Comparison of ENCODE assay signal across 27 cellular contexts in genomic region chr17:42629420-42630009, GRCh38. TPM values are rescaled to one million over a fixed set of nuclear protein-coding genes. Genes with fewer than 3 reads are reported as not detected.
DNase-seq lines count a peak whose midpoint lies in the region; ATAC-seq, FAIRE-seq and TF ChIP-seq lines count a peak whose summit lies in the region.
"Had no signal": no experiment of that assay in that cellular context is flagged by ENCODE, and none has a peak within 500 bp of the region (broad histone marks: within the 10 kb centered on the region; RNA-seq: fewer than 3 reads in every experiment).

No MANE protein-coding gene starts in this region.

- no peak for TF ChIP-seq POLR2A in K562 (conservative IDR thresholded peaks at IDR 0.05)
- no peak for TF ChIP-seq POLR2A in heart left ventricle (IDR thresholded peaks at IDR 0.05)

- ATAC-seq in K562, result no peak
- no peak for ATAC-seq in heart left ventricle
- ATAC-seq: activated CD4-positive, CD25-positive, alpha-beta regulatory T cell treated with anti-CD3 and anti-CD28 coated beads, Interleukin-2, amount 50 U/mL, for 24 hours; Panc1; stimulated activated naive CD8-positive, alpha-beta T cell treated with anti-CD3 and anti-CD28 coated beads, Interleukin-15, amount 100 ng/mL, for 72 hours had no signal

- H3K4me1 Mint-ChIP-seq in T-helper 2 cell treated with Interferon-gamma antibody and Interleukin-4, amounts not matched to agents 5 μg/mL and 100 μg/mL, for 36 hours (ENCODE audit: low read depth), result no peaks in the 10 kb centered on the region
- H3K4me1 Mint-ChIP-seq: brain; memory B cell; stimulated activated naive CD8-positive, alpha-beta T cell treated with anti-CD3 and anti-CD28 coated beads, Interleukin-15, amount 100 ng/mL, for 72 hours had no signal

- H3K36me3 ChIP-seq in Loucy (ENCODE audit: insufficient read depth, low read length) (no peaks in the 10 kb centered on the region), K562 (ENCODE audit: control insufficient read depth, insufficient read depth, low read length) (no peaks in the 10 kb centered on the region), hepatocyte (replicated peaks; ENCODE audit: insufficient read depth, low read depth) (no peaks in the 10 kb centered on the region), heart left ventricle (no peaks in the 10 kb centered on the region)
- H3K36me3 ChIP-seq: BLaER1 treated with 17β-estradiol and CSF1 and Interleukin-3, amounts not matched to agents 10 nM and 100 nM; transverse colon had no signal

- peak overlapping the region; percentile 55 for H3K27ac ChIP-seq in K562 (ENCODE audit: extremely low read depth, low read depth, low read length)
- no peak overlapping the region for H3K27ac ChIP-seq in hepatocyte
- no peak overlapping the region for H3K27ac ChIP-seq in heart left ventricle
- H3K27ac ChIP-seq: BLaER1 treated with 17β-estradiol and CSF1 and Interleukin-3, amounts not matched to agents 10 nM and 100 nM; transverse colon had no signal

- H3F3A ChIP-seq in Loucy (ENCODE audit: low read depth), result no peaks in the 10 kb centered on the region

- CTCF ChIA-PET in K562 (lab: Yijun Ruan, JAX; ENCODE audit: low intra/inter-chr PET ratio), result no interaction called here

- WGBS in K562 (ENCODE audit: insufficient coverage, low coverage, missing lambda C conversion rate), result 0% methylated on average over 3 of the region's 3 CpGs
- WGBS in hepatocyte (ENCODE audit: low lambda C conversion rate, missing lambda C conversion rate), result 83% methylated on average over 3 of the region's 3 CpGs
- WGBS in heart left ventricle, 4 donors, result 70 to 79% (median 71%) methylated on average over 3 of the region's 3 CpGs

- TF ChIP-seq RAD21 in K562 (CRISPR knock-in tag; conservative IDR thresholded peaks at IDR 0.05 in 1 of 2, IDR thresholded peaks at IDR 0.05 in 1 of 2), result no peak

- H4K20me1 ChIP-seq in Loucy (ENCODE audit: insufficient read depth, low read length, poor library complexity, severe bottlenecking) (no peaks in the 10 kb centered on the region), K562 (replicated peaks; ENCODE audit: control insufficient read depth, insufficient read depth, low read length) (no peaks in the 10 kb centered on the region), hepatocyte (ENCODE audit: insufficient read depth, poor library complexity, severe bottlenecking) (no peaks in the 10 kb centered on the region)
- H4K20me1 ChIP-seq: BLaER1 treated with 17β-estradiol and CSF1 and Interleukin-3, amounts not matched to agents 10 nM and 100 nM had no signal

- no peaks in the 10 kb centered on the region for H3K36me3 Mint-ChIP-seq in T-helper 2 cell treated with Interferon-gamma antibody and Interleukin-4, amounts not matched to agents 5 μg/mL and 100 μg/mL, for 36 hours (ENCODE audit: low read depth)
- H3K36me3 Mint-ChIP-seq: brain, memory B cell had no signal

- BruUV-seq in K562 (replicated peaks; lab: Mats Ljungman, UMichigan), result no TSS peak

- H3K9me3 Mint-ChIP-seq in T-helper 2 cell treated with Interferon-gamma antibody and Interleukin-4, amounts not matched to agents 5 μg/mL and 100 μg/mL, for 36 hours, result no peaks in the 10 kb centered on the region
- H3K9me3 Mint-ChIP-seq: brain; memory B cell; stimulated activated naive CD8-positive, alpha-beta T cell treated with anti-CD3 and anti-CD28 coated beads, Interleukin-15, amount 100 ng/mL, for 72 hours had no signal

- in situ Hi-C loops in K562 (cut with MboI), result no loop called here

- TF ChIP-seq CTCF in Loucy (conservative IDR thresholded peaks at IDR 0.05; ENCODE audit: low read length), result no peak
- no peak for TF ChIP-seq CTCF in K562 (IDR thresholded peaks at IDR 0.05 in 2 of 3, conservative IDR thresholded peaks at IDR 0.05 in 1 of 3; ENCODE audit: insufficient read depth in 2 of 3, low read depth in 1 of 3, low read length in 3 of 3)
- no peak for TF ChIP-seq CTCF in fibroblast of villous mesenchyme (IDR thresholded peaks at IDR 0.05; ENCODE audit: insufficient read depth, low read depth, low read length)
- no peak for TF ChIP-seq CTCF in hepatocyte (IDR thresholded peaks at IDR 0.05; ENCODE audit: poor library complexity)
- TF ChIP-seq CTCF in heart left ventricle (IDR thresholded peaks at IDR 0.05), result no peak

- H3K9me2 ChIP-seq in Loucy (replicated peaks; ENCODE audit: low read depth, low read length), result no peaks in the 10 kb centered on the region
- H3K9me2 ChIP-seq in hepatocyte (replicated peaks; ENCODE audit: insufficient read depth), result no peaks in the 10 kb centered on the region

- H3K4me1 ChIP-seq in Loucy (ENCODE audit: insufficient read depth, low read length, poor library complexity, severe bottlenecking) (no peaks in the 10 kb centered on the region), K562 (replicated peaks in 1 of 2; ENCODE audit: control insufficient read depth in 2 of 2, insufficient read depth in 2 of 2, low read length in 2 of 2) (peaks cover 38 to 46% of the 10 kb centered on the region in 2 experiments), hepatocyte (ENCODE audit: insufficient read depth) (no peaks in the 10 kb centered on the region), heart left ventricle (no peaks in the 10 kb centered on the region)
- H3K4me1 ChIP-seq: transverse colon had no signal

- no peak overlapping the region for H3K4me3 Mint-ChIP-seq in T-helper 2 cell treated with Interferon-gamma antibody and Interleukin-4, amounts not matched to agents 5 μg/mL and 100 μg/mL, for 36 hours
- H3K4me3 Mint-ChIP-seq: brain; memory B cell; stimulated activated naive CD8-positive, alpha-beta T cell treated with anti-CD3 and anti-CD28 coated beads, Interleukin-15, amount 100 ng/mL, for 72 hours had no signal

- H3K4me2 ChIP-seq in Loucy (ENCODE audit: low read depth, low read length, poor library complexity, severe bottlenecking), result no peak overlapping the region
- H3K4me2 ChIP-seq in K562 (ENCODE audit: insufficient read depth, low read length), result peak overlapping the region; percentile 58
- H3K4me2 ChIP-seq in hepatocyte, result no peak overlapping the region
- H3K4me2 ChIP-seq: BLaER1 treated with 17β-estradiol and CSF1 and Interleukin-3, amounts not matched to agents 10 nM and 100 nM had no signal

- H3K9ac ChIP-seq in Loucy (ENCODE audit: low read depth, low read length, poor library complexity, severe bottlenecking) (no peak overlapping the region), K562 (ENCODE audit: insufficient read depth in 1 of 2, low read depth in 2 of 2, low read length in 2 of 2) (no peak overlapping the region)
- H3K9ac ChIP-seq: BLaER1 treated with 17β-estradiol and CSF1 and Interleukin-3, amounts not matched to agents 10 nM and 100 nM had no signal

- intact Hi-C loops in K562 (cut with micrococcal nuclease) (no loop called here), heart left ventricle (cut with DNase I) (loop anchor here in 1 of 10 donors (10.0 kb wide), 1 partner anchor 525 kb away; no protein-coding TSS in a partner anchor)

- peaks cover 6% of the 10 kb centered on the region for H3K27me3 Mint-ChIP-seq in T-helper 2 cell treated with Interferon-gamma antibody and Interleukin-4, amounts not matched to agents 5 μg/mL and 100 μg/mL, for 36 hours (ENCODE audit: low read depth)

- no peaks in the 10 kb centered on the region for H3K9me1 ChIP-seq in K562 (ENCODE audit: control insufficient read depth, insufficient read depth, low read length)

- no peak overlapping the region for H3K4me3 ChIP-seq in Loucy (ENCODE audit: low read length, poor library complexity, severe bottlenecking)
- no peak overlapping the region for H3K4me3 ChIP-seq in K562
- H3K4me3 ChIP-seq in fibroblast of villous mesenchyme (ENCODE audit: low read depth, low read length), result no peak overlapping the region
- no peak overlapping the region for H3K4me3 ChIP-seq in hepatocyte
- no peak overlapping the region for H3K4me3 ChIP-seq in heart left ventricle
- H3K4me3 ChIP-seq: BLaER1 treated with 17β-estradiol and CSF1 and Interleukin-3, amounts not matched to agents 10 nM and 100 nM; transverse colon had no signal

- POLR2A ChIA-PET in K562 (lab: Yijun Ruan, JAX), result interaction anchor here (0.5 to 1.0 kb wide), 4 partner anchors 17 to 160 kb away, joined by 3 to 4 read pairs (median 3); no protein-coding TSS in a partner anchor

- peak; percentile 85 for TF ChIP-seq EP300 in K562 (IDR thresholded peaks at IDR 0.05; ENCODE audit: low read length)

- H2AFZ ChIP-seq in Loucy (ENCODE audit: low read length) (peak overlapping the region; percentile 67; the same call in 1 of the 2 replicates), K562 (ENCODE audit: low read depth, low read length) (peak overlapping the region; percentile 18; the same call in 1 of the 2 replicates), hepatocyte (no peak overlapping the region)

- H3K9me3 ChIP-seq in Loucy (ENCODE audit: insufficient read depth, low read depth, low read length) (no peaks in the 10 kb centered on the region), K562 (replicated peaks; ENCODE audit: control insufficient read depth, insufficient read depth, low read depth, low read length) (no peaks in the 10 kb centered on the region), hepatocyte (ENCODE audit: low read depth) (no peaks in the 10 kb centered on the region), heart left ventricle (no peaks in the 10 kb centered on the region)
- H3K9me3 ChIP-seq: BLaER1 treated with 17β-estradiol and CSF1 and Interleukin-3, amounts not matched to agents 10 nM and 100 nM; transverse colon had no signal

- no peak overlapping the region for H3K27ac Mint-ChIP-seq in T-helper 2 cell treated with Interferon-gamma antibody and Interleukin-4, amounts not matched to agents 5 μg/mL and 100 μg/mL, for 36 hours
- H3K27ac Mint-ChIP-seq: brain; memory B cell; stimulated activated naive CD8-positive, alpha-beta T cell treated with anti-CD3 and anti-CD28 coated beads, Interleukin-15, amount 100 ng/mL, for 72 hours had no signal

- FAIRE-seq in K562 (lab: Jason Lieb, UNC), result no peak
- FAIRE-seq: frontal cortex had no signal

- DNase-seq in AML-193 (lab: John Stamatoyannopoulos, UW) (peak; percentile 38 to 66), K562 (ENCODE audit: extremely low read depth in 1 of 4, low spot score in 3 of 4) (peak in 1 of 4 experiments; percentile 59), fibroblast of villous mesenchyme (ENCODE audit: low read depth) (peak; percentile 41), CD1c-positive myeloid dendritic cell (ENCODE audit: extremely low spot score) (no peak), hepatocyte (ENCODE audit: low spot score) (no peak), heart left ventricle (no peak)
- no peak for DNase-seq in T-helper 2 cell treated with Interferon-gamma antibody and Interleukin-4, amounts not matched to agents 5 μg/mL and 100 μg/mL, for 36 hours (ENCODE audit: low spot score)
- DNase-seq: activated CD4-positive, alpha-beta T cell treated with anti-CD3 and anti-CD28 coated beads, Interleukin-2, amount 50 U/mL, for 48 hours; activated naive CD4-positive, alpha-beta T cell treated with Interleukin-2 at 50 U/mL for 16 hours; COR-L47; GDM1; H7; hippocampal formation; MM.1S; NCI-H146; NCI-H446; nucleus accumbens; SHP77 treated with DMSO at 0.1 percent for 48 hours; stimulated activated naive CD8-positive, alpha-beta T cell treated with anti-CD3 and anti-CD28 coated beads, Interleukin-15, amount 100 ng/mL, for 72 hours; transverse colon had no signal

- no peaks in the 10 kb centered on the region for H3K79me2 ChIP-seq in Loucy (ENCODE audit: insufficient read depth, low read length)
- no peaks in the 10 kb centered on the region for H3K79me2 ChIP-seq in K562 (ENCODE audit: control insufficient read depth, insufficient read depth, low read length)
- no peaks in the 10 kb centered on the region for H3K79me2 ChIP-seq in hepatocyte

- H3K27me3 ChIP-seq in Loucy (ENCODE audit: insufficient read depth, low read length, poor library complexity, severe bottlenecking), result no peaks in the 10 kb centered on the region
- no peaks in the 10 kb centered on the region for H3K27me3 ChIP-seq in K562 (ENCODE audit: control insufficient read depth in 2 of 2, insufficient read depth in 2 of 2, low read length in 2 of 2)
- H3K27me3 ChIP-seq in hepatocyte, result no peaks in the 10 kb centered on the region
- no peaks in the 10 kb centered on the region for H3K27me3 ChIP-seq in heart left ventricle
- H3K27me3 ChIP-seq: BLaER1 treated with 17β-estradiol and CSF1 and Interleukin-3, amounts not matched to agents 10 nM and 100 nM; transverse colon had no signal

RNA-seq across cellular contexts. Expression of gene TUBG1, which starts 20.0 kb away (rescaled TPM):
- 35.3 and 79.8 TPM in 2 replicates for total RNA-seq in K562 (2011; cell fraction: chromatin; rRNA removed; ENCODE audit: low replicate concordance)
- total RNA-seq in K562 (2011; cell fraction: nucleolus; rRNA removed), result 46.3 and 58.9 TPM in 2 replicates
- 54.0 and 66.2 TPM in 2 replicates for total RNA-seq in K562 (2011; cell fraction: nucleoplasm; rRNA removed)
- 89.5 and 116 TPM in 2 replicates for total RNA-seq in K562 (2014; rRNA removed)
- 33.7 and 40.1 TPM in 2 replicates for total RNA-seq in K562 (2014; rRNA removed; fragmentation: Illumina TruSeq; extraction: Trizol)
- 64.4 and 65.4 TPM in 2 replicates for total RNA-seq in K562 (2015; rRNA removed; fragmentation: Illumina TruSeq; extraction: Trizol)
- 115 and 117 TPM in 2 replicates for total RNA-seq in K562 (2021)
- polyA plus RNA-seq in K562 (2011; rRNA removed), result 46.1 and 46.9 TPM in 2 replicates
- 94.0 and 218 TPM in 2 replicates for polyA plus RNA-seq in K562 (2011; cell fraction: cytosol; rRNA removed)
- 89.8 and 181 TPM in 2 replicates for polyA plus RNA-seq in K562 (2011; cell fraction: nucleus; rRNA removed)
- 117 and 186 TPM in 2 replicates for polyA plus RNA-seq in K562 (2012)
- polyA plus RNA-seq in K562 (2014; fragmentation: Illumina TruSeq; extraction: Trizol), result 147 and 163 TPM in 2 replicates
- polyA plus RNA-seq in K562 (2014; fragmentation: Nextera tagmentation; extraction: Ambion mirVana), result 10 to 100 TPM; 33.1 to 66.0 TPM
- 68.3 and 77.8 TPM in 2 replicates for polyA plus RNA-seq in K562 (2014; rRNA removed)
- 28.6 and 72.5 TPM in 2 replicates for polyA minus RNA-seq in K562 (2011; rRNA and poly(A)+ RNA removed)
- polyA minus RNA-seq in K562 (2011; cell fraction: cytosol; rRNA and poly(A)+ RNA removed), result 53.4 and 81.5 TPM in 2 replicates
- 30.7 and 31.3 TPM in 2 replicates for polyA minus RNA-seq in K562 (2011; cell fraction: nucleus; rRNA and poly(A)+ RNA removed)
- 36.1 and 52.2 TPM in 2 replicates for total RNA-seq in fibroblast of villous mesenchyme
- total RNA-seq in hepatocyte, result 28.7 and 33.7 TPM in 2 replicates
- polyA plus RNA-seq in hepatocyte, result 62.0 and 81.2 TPM in 2 replicates
- total RNA-seq in heart left ventricle, result 10 to 100 TPM; 31.5 to 80.1 (median 49.3) TPM
- 100 to 1,000 TPM in 1 of 2 donors, 10 to 100 TPM in 1; 46.4 to 112 TPM for polyA plus RNA-seq in heart left ventricle

RNA-seq across cellular contexts. Expression of gene RETREG3, which starts 20.3 kb away (rescaled TPM):
- 79.8 and 135 TPM in 2 replicates for total RNA-seq in K562 (2011; cell fraction: chromatin; rRNA removed; ENCODE audit: low replicate concordance)
- 81.9 and 89.6 TPM in 2 replicates for total RNA-seq in K562 (2011; cell fraction: nucleolus; rRNA removed)
- total RNA-seq in K562 (2011; cell fraction: nucleoplasm; rRNA removed), result 93.5 and 119 TPM in 2 replicates
- 16.9 and 23.5 TPM in 2 replicates for total RNA-seq in K562 (2014; rRNA removed)
- 25.6 and 26.4 TPM in 2 replicates for total RNA-seq in K562 (2014; rRNA removed; fragmentation: Illumina TruSeq; extraction: Trizol)
- 19.6 and 20.9 TPM in 2 replicates for total RNA-seq in K562 (2015; rRNA removed; fragmentation: Illumina TruSeq; extraction: Trizol)
- 35.7 and 39.0 TPM in 2 replicates for total RNA-seq in K562 (2021)
- polyA plus RNA-seq in K562 (2011; rRNA removed), result 23.9 and 24.5 TPM in 2 replicates
- polyA plus RNA-seq in K562 (2011; cell fraction: cytosol; rRNA removed), result 20.1 and 25.9 TPM in 2 replicates
- polyA plus RNA-seq in K562 (2011; cell fraction: nucleus; rRNA removed), result 22.8 and 41.6 TPM in 2 replicates
- 15.5 and 15.6 TPM in 2 replicates for polyA plus RNA-seq in K562 (2012)
- 16.5 and 17.4 TPM in 2 replicates for polyA plus RNA-seq in K562 (2014; fragmentation: Illumina TruSeq; extraction: Trizol)
- 1 to 10 TPM; 4.1 to 5.3 TPM for polyA plus RNA-seq in K562 (2014; fragmentation: Nextera tagmentation; extraction: Ambion mirVana)
- polyA plus RNA-seq in K562 (2014; rRNA removed), result 14.2 and 14.6 TPM in 2 replicates
- polyA minus RNA-seq in K562 (2011; rRNA and poly(A)+ RNA removed), result 37.6 and 78.2 TPM in 2 replicates
- 16.0 and 33.6 TPM in 2 replicates for polyA minus RNA-seq in K562 (2011; cell fraction: cytosol; rRNA and poly(A)+ RNA removed)
- polyA minus RNA-seq in K562 (2011; cell fraction: nucleus; rRNA and poly(A)+ RNA removed), result 18.4 and 19.0 TPM in 2 replicates
- total RNA-seq in fibroblast of villous mesenchyme, result 59.9 and 80.3 TPM in 2 replicates
- 55.3 and 58.7 TPM in 2 replicates for total RNA-seq in hepatocyte
- polyA plus RNA-seq in hepatocyte, result 36.3 TPM in 2 replicates
- total RNA-seq in heart left ventricle, result 10 to 100 TPM; 21.3 to 39.0 (median 28.3) TPM
- 10 to 100 TPM; 12.2 to 16.8 TPM for polyA plus RNA-seq in heart left ventricle

RNA-seq across cellular contexts. Expression of gene TUBG2, which starts 29.6 kb away (rescaled TPM):
- 1.1 TPM in 1 of 2 replicates, not detected in the other for total RNA-seq in K562 (2011; cell fraction: chromatin; rRNA removed; ENCODE audit: low replicate concordance)
- 0.39 and 0.83 TPM in 2 replicates for total RNA-seq in K562 (2011; cell fraction: nucleolus; rRNA removed)
- 0.37 TPM in 1 of 2 replicates, not detected in the other for total RNA-seq in K562 (2011; cell fraction: nucleoplasm; rRNA removed)
- total RNA-seq in K562 (2014; rRNA removed), result 0.09 and 0.12 TPM in 2 replicates
- not detected in 2 replicates for total RNA-seq in K562 (2014; rRNA removed; fragmentation: Illumina TruSeq; extraction: Trizol)
- 0.26 and 0.29 TPM in 2 replicates for total RNA-seq in K562 (2015; rRNA removed; fragmentation: Illumina TruSeq; extraction: Trizol)
- total RNA-seq in K562 (2021), result 0.78 and 0.80 TPM in 2 replicates
- 0.21 and 0.37 TPM in 2 replicates for polyA plus RNA-seq in K562 (2011; rRNA removed)
- polyA plus RNA-seq in K562 (2011; cell fraction: cytosol; rRNA removed), result 0.15 and 0.24 TPM in 2 replicates
- polyA plus RNA-seq in K562 (2011; cell fraction: nucleus; rRNA removed), result 0.91 and 2.0 TPM in 2 replicates
- 0.35 and 0.40 TPM in 2 replicates for polyA plus RNA-seq in K562 (2012)
- 0.24 and 0.35 TPM in 2 replicates for polyA plus RNA-seq in K562 (2014; fragmentation: Illumina TruSeq; extraction: Trizol)
- under 1 TPM; 0.15 to 0.34 TPM for polyA plus RNA-seq in K562 (2014; fragmentation: Nextera tagmentation; extraction: Ambion mirVana)
- polyA plus RNA-seq in K562 (2014; rRNA removed), result not detected in 2 replicates
- 0.11 and 0.15 TPM in 2 replicates for polyA minus RNA-seq in K562 (2011; rRNA and poly(A)+ RNA removed)
- polyA minus RNA-seq in K562 (2011; cell fraction: cytosol; rRNA and poly(A)+ RNA removed), result 0.86 and 1.6 TPM in 2 replicates
- 0.33 TPM in 1 of 2 replicates, not detected in the other for polyA minus RNA-seq in K562 (2011; cell fraction: nucleus; rRNA and poly(A)+ RNA removed)
- 11.7 and 13.2 TPM in 2 replicates for total RNA-seq in fibroblast of villous mesenchyme
- total RNA-seq in hepatocyte, result 13.1 and 16.0 TPM in 2 replicates
- 46.3 and 58.7 TPM in 2 replicates for polyA plus RNA-seq in hepatocyte
- total RNA-seq in heart left ventricle, result 10 to 100 TPM; 11.0 to 28.2 (median 16.7) TPM
- 10 to 100 TPM in 1 of 2 donors, 1 to 10 TPM in 1; 8.6 to 15.3 TPM for polyA plus RNA-seq in heart left ventricle

RNA-seq across cellular contexts. Expression of gene PLEKHH3, which starts 47.3 kb away (rescaled TPM):
- 23.0 and 51.2 TPM in 2 replicates for total RNA-seq in K562 (2011; cell fraction: chromatin; rRNA removed; ENCODE audit: low replicate concordance)
- 37.7 and 51.7 TPM in 2 replicates for total RNA-seq in K562 (2011; cell fraction: nucleolus; rRNA removed)
- total RNA-seq in K562 (2011; cell fraction: nucleoplasm; rRNA removed), result 29.7 and 29.8 TPM in 2 replicates
- 20.6 and 28.2 TPM in 2 replicates for total RNA-seq in K562 (2014; rRNA removed)
- 2.0 and 2.6 TPM in 2 replicates for total RNA-seq in K562 (2014; rRNA removed; fragmentation: Illumina TruSeq; extraction: Trizol)
- total RNA-seq in K562 (2015; rRNA removed; fragmentation: Illumina TruSeq; extraction: Trizol), result 7.5 and 7.8 TPM in 2 replicates
- 32.7 and 34.5 TPM in 2 replicates for total RNA-seq in K562 (2021)
- polyA plus RNA-seq in K562 (2011; rRNA removed), result 4.3 and 8.0 TPM in 2 replicates
- 5.6 and 15.6 TPM in 2 replicates for polyA plus RNA-seq in K562 (2011; cell fraction: cytosol; rRNA removed)
- polyA plus RNA-seq in K562 (2011; cell fraction: nucleus; rRNA removed), result 24.8 and 51.1 TPM in 2 replicates
- 12.5 and 25.8 TPM in 2 replicates for polyA plus RNA-seq in K562 (2012)
- 5.0 and 19.4 TPM in 2 replicates for polyA plus RNA-seq in K562 (2014; fragmentation: Illumina TruSeq; extraction: Trizol)
- polyA plus RNA-seq in K562 (2014; fragmentation: Nextera tagmentation; extraction: Ambion mirVana), result under 1 TPM; 0.58 to 0.80 TPM
- 29.0 and 31.0 TPM in 2 replicates for polyA plus RNA-seq in K562 (2014; rRNA removed)
- 1.3 and 1.9 TPM in 2 replicates for polyA minus RNA-seq in K562 (2011; rRNA and poly(A)+ RNA removed)
- 6.6 and 8.6 TPM in 2 replicates for polyA minus RNA-seq in K562 (2011; cell fraction: cytosol; rRNA and poly(A)+ RNA removed)
- 7.0 and 12.1 TPM in 2 replicates for polyA minus RNA-seq in K562 (2011; cell fraction: nucleus; rRNA and poly(A)+ RNA removed)
- 13.8 and 15.1 TPM in 2 replicates for total RNA-seq in fibroblast of villous mesenchyme
- total RNA-seq in hepatocyte, result 16.9 and 20.5 TPM in 2 replicates
- 30.9 and 33.7 TPM in 2 replicates for polyA plus RNA-seq in hepatocyte
- total RNA-seq in heart left ventricle, result 10 to 100 TPM; 17.8 to 25.9 (median 23.6) TPM
- polyA plus RNA-seq in heart left ventricle, result 10 to 100 TPM; 19.5 to 19.9 TPM

RNA-seq across cellular contexts. Expression of gene PSMC3IP, which starts 52.0 kb away (rescaled TPM):
- 63.5 and 83.8 TPM in 2 replicates for total RNA-seq in K562 (2011; cell fraction: chromatin; rRNA removed; ENCODE audit: low replicate concordance)
- total RNA-seq in K562 (2011; cell fraction: nucleolus; rRNA removed), result 39.0 and 45.4 TPM in 2 replicates
- total RNA-seq in K562 (2011; cell fraction: nucleoplasm; rRNA removed), result 59.4 and 78.8 TPM in 2 replicates
- total RNA-seq in K562 (2014; rRNA removed) (46.7 and 50.8 TPM in 2 replicates), K562 (2014; rRNA removed; fragmentation: Illumina TruSeq; extraction: Trizol) (28.1 and 31.6 TPM in 2 replicates), K562 (2015; rRNA removed; fragmentation: Illumina TruSeq; extraction: Trizol) (26.2 and 27.9 TPM in 2 replicates), K562 (2021) (29.3 and 34.4 TPM in 2 replicates), fibroblast of villous mesenchyme (3.9 and 4.8 TPM in 2 replicates), hepatocyte (1.5 and 1.9 TPM in 2 replicates), heart left ventricle (1 to 10 TPM in 7 of 9 donors, under 1 TPM in 2; 0.71 to 4.1 (median 2.0) TPM)
- polyA plus RNA-seq in K562 (2011; rRNA removed) (25.6 and 32.8 TPM in 2 replicates), K562 (2014; fragmentation: Illumina TruSeq; extraction: Trizol) (48.3 and 50.5 TPM in 2 replicates), K562 (2014; fragmentation: Nextera tagmentation; extraction: Ambion mirVana) (10 to 100 TPM; 13.8 to 16.0 TPM), K562 (2014; rRNA removed) (64.0 and 65.6 TPM in 2 replicates), hepatocyte (3.7 and 4.2 TPM in 2 replicates), heart left ventricle (1 to 10 TPM; 2.1 to 2.9 TPM)
- polyA plus RNA-seq in K562 (2011; cell fraction: cytosol; rRNA removed), result 11.3 and 14.9 TPM in 2 replicates
- polyA plus RNA-seq in K562 (2011; cell fraction: nucleus; rRNA removed), result 96.3 and 104 TPM in 2 replicates
- polyA plus RNA-seq in K562 (2012), result 33.2 and 36.0 TPM in 2 replicates
- 17.9 and 20.6 TPM in 2 replicates for polyA minus RNA-seq in K562 (2011; rRNA and poly(A)+ RNA removed)
- polyA minus RNA-seq in K562 (2011; cell fraction: cytosol; rRNA and poly(A)+ RNA removed), result 4.3 and 7.2 TPM in 2 replicates
- 24.5 and 27.0 TPM in 2 replicates for polyA minus RNA-seq in K562 (2011; cell fraction: nucleus; rRNA and poly(A)+ RNA removed)

Comparison
In these comparisons a context has a peak if more than half of its experiments do, and no peak if none do; other contexts are left out.
1. DNase-seq: peak in AML-193 (2 of 2) and fibroblast of villous mesenchyme (single experiment); none in CD1c-positive myeloid dendritic cell (single experiment), hepatocyte (single experiment), T-helper 2 cell treated with Interferon-gamma antibody and Interleukin-4, amounts not matched to agents 5 μg/mL and 100 μg/mL, for 36 hours (single experiment) and heart left ventricle (0 of 5).